Comparison of ENCODE assay signal across 8 cellular contexts in the genomic region with DNA sequence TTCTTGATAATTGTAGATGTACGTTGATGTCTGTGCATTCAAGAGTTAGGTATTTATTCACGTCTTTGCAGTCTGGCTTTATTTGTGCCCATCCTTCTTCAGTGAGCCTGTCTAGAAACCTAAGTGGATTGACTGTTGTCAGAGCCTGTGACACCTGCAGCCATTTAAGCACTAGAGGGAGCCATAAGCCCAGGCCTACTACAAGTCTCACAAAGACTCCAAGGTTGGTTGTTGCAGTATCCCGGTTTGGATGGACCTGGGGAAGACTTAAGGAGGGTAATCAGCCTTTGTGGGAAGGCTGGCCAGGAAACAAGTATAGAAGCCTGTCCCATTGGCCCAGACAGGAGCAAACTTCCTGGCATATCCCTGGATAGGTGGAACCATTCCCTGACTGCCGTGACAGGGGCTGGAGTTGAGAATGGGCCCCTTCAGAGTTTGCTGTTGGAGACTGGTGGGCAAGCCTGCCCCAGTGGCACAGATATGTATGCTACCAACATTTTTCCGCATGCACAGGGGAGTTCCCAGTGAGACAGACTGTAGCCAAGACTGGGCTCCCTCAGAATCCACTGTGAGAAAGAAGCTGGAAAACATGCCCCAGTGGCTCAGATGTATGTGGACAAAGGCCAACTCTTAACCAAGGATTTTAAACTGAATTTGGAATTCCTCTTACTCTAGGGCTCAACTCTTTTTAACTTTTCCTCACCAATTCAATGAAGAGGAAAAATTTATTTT. TPM values are rescaled to one million over a fixed set of nuclear protein-coding genes. Genes with fewer than 3 reads are reported as not detected.
A peak's percentile ranks its signal among the peaks of the same experiment; 100 is the strongest.
DNase-seq lines count a peak whose midpoint lies in the region; TF ChIP-seq lines count a peak whose summit lies in the region.

No MANE protein-coding gene starts in this region.

- peak; percentile 11 for DNase-seq in activated CD4-positive, alpha-beta T cell treated with anti-CD3 and anti-CD28 coated beads, Interleukin-2, amount 10 ng/mL, durations not matched to agents 7 days and 5 days
- no peak for DNase-seq in activated CD4-positive, alpha-beta T cell treated with anti-CD3 and anti-CD28 coated beads for 1 hour
- DNase-seq in NCI-H1092 treated with DMSO at 0.1 percent for 48 hours (lab: John Stamatoyannopoulos, UW): peak; percentile 47
- peak; percentile 88 for DNase-seq in SK-MEL-5 (ENCODE audit: low read depth, low spot score)
- peak; percentile 72 for DNase-seq in fibroblast of villous mesenchyme (ENCODE audit: low read depth)
- peak; percentile 71 for DNase-seq in renal cortical epithelial cell (ENCODE audit: low read depth)
- DNase-seq in posterior vena cava (ENCODE audit: low spot score): no peak
- DNase-seq in medulla oblongata (ENCODE audit: extremely low spot score): no peak

- no peak overlapping the region for H3K4me3 ChIP-seq in fibroblast of villous mesenchyme (ENCODE audit: low read depth, low read length)

- no peaks in the 10 kb centered on the region for H3K36me3 Mint-ChIP-seq in activated CD4-positive, alpha-beta T cell treated with anti-CD3 and anti-CD28 coated beads, Interleukin-2, amount 10 ng/mL, durations not matched to agents 7 days and 5 days (ENCODE audit: low read depth)

- POLR2A ChIA-PET in activated CD4-positive, alpha-beta T cell treated with anti-CD3 and anti-CD28 coated beads, Interleukin-2, amount 10 ng/mL, durations not matched to agents 7 days and 5 days (lab: Charles Lee): no interaction called here

- no peak overlapping the region for H3K27ac Mint-ChIP-seq in activated CD4-positive, alpha-beta T cell treated with anti-CD3 and anti-CD28 coated beads, Interleukin-2, amount 10 ng/mL, durations not matched to agents 7 days and 5 days

- no peaks in the 10 kb centered on the region for H3K4me1 Mint-ChIP-seq in activated CD4-positive, alpha-beta T cell treated with anti-CD3 and anti-CD28 coated beads, Interleukin-2, amount 10 ng/mL, durations not matched to agents 7 days and 5 days

- intact Hi-C loops in posterior vena cava (cut with DNase I): no loop called here

- H3K9me3 Mint-ChIP-seq in activated CD4-positive, alpha-beta T cell treated with anti-CD3 and anti-CD28 coated beads, Interleukin-2, amount 10 ng/mL, durations not matched to agents 7 days and 5 days: no peaks in the 10 kb centered on the region

- H3K27me3 Mint-ChIP-seq in activated CD4-positive, alpha-beta T cell treated with anti-CD3 and anti-CD28 coated beads, Interleukin-2, amount 10 ng/mL, durations not matched to agents 7 days and 5 days: no peaks in the 10 kb centered on the region

- no peak overlapping the region for H3K4me3 Mint-ChIP-seq in activated CD4-positive, alpha-beta T cell treated with anti-CD3 and anti-CD28 coated beads, Interleukin-2, amount 10 ng/mL, durations not matched to agents 7 days and 5 days

- TF ChIP-seq CTCF in fibroblast of villous mesenchyme (IDR thresholded peaks at IDR 0.05; ENCODE audit: insufficient read depth, low read depth, low read length): peak; percentile 80

- CTCF ChIA-PET in activated CD4-positive, alpha-beta T cell treated with anti-CD3 and anti-CD28 coated beads, Interleukin-2, amount 10 ng/mL, durations not matched to agents 7 days and 5 days (lab: Charles Lee): no interaction called here

- in situ Hi-C loops in SK-MEL-5 (cut with HindIII; ENCODE audit: low pct_unique_long_range_greater_than_20kb, low sequenced_read_pairs): no loop called here

RNA-seq across cellular contexts. Expression of a gene that starts 9.3 kb away (rescaled TPM):
- total RNA-seq in activated CD4-positive, alpha-beta T cell treated with anti-CD3 and anti-CD28 coated beads, Interleukin-2, amount 10 ng/mL, durations not matched to agents 7 days and 5 days: not detected
- not detected in 2 replicates for total RNA-seq in SK-MEL-5 (2014; rRNA removed; shearing (Covaris generic))
- not detected in 2 replicates for polyA plus RNA-seq in SK-MEL-5 (2015; cell fraction: cytosol; rRNA removed)
- polyA plus RNA-seq in SK-MEL-5 (2015; cell fraction: nucleus; rRNA removed): not detected in 2 replicates
- total RNA-seq in fibroblast of villous mesenchyme (not detected in 2 replicates), renal cortical epithelial cell (not detected in 2 replicates), posterior vena cava (not detected)

Comparison
In these comparisons a context has a peak if more than half of its experiments do, and no peak if none do; other contexts are left out.
1. DNase-seq: peak in activated CD4-positive, alpha-beta T cell treated with anti-CD3 and anti-CD28 coated beads, Interleukin-2, amount 10 ng/mL, durations not matched to agents 7 days and 5 days (single experiment), NCI-H1092 treated with DMSO at 0.1 percent for 48 hours (single experiment), SK-MEL-5 (single experiment), fibroblast of villous mesenchyme (single experiment) and renal cortical epithelial cell (single experiment); none in activated CD4-positive, alpha-beta T cell treated with anti-CD3 and anti-CD28 coated beads for 1 hour (single experiment), posterior vena cava (single experiment) and medulla oblongata (single experiment).